In genomic region chr11:10452211-10452767, GRCh38 we compare ENCODE assay signal across 10 cellular contexts. TPM values are rescaled to one million over a fixed set of nuclear protein-coding genes. Genes with fewer than 3 reads are reported as not detected.
A peak's percentile ranks its signal among the peaks of the same experiment; 100 is the strongest.
DNase-seq lines count a peak whose midpoint lies in the region; ATAC-seq, FAIRE-seq and TF ChIP-seq lines count a peak whose summit lies in the region.
"Had no signal": no experiment of that assay in that cellular context is flagged by ENCODE, and none has a peak within 500 bp of the region (broad histone marks: within the 10 kb centered on the region; RNA-seq: fewer than 3 reads in every experiment).

No MANE protein-coding gene starts in this region.

- no peak for ATAC-seq in T-cell (replicated peaks in 1 of 4)
- no peak for ATAC-seq in HG03565 (IDR thresholded peaks at IDR 0.05; ENCODE audit: unreplicated experiment)
- ATAC-seq in HG02973 (IDR thresholded peaks at IDR 0.05; ENCODE audit: unreplicated experiment), result no peak
- ATAC-seq in HG03045 (IDR thresholded peaks at IDR 0.05; ENCODE audit: unreplicated experiment), result no peak

- peaks cover 6 to 14% of the 10 kb centered on the region in 2 donors for H3K4me1 ChIP-seq in small intestine (ENCODE audit: control insufficient read depth in 2 of 2, insufficient read depth in 1 of 2, low read depth in 1 of 2, low read length in 1 of 2)

- H3K27ac Mint-ChIP-seq in T-helper 1 cell treated with Interleukin-12 subunit alpha and Interleukin-12 subunit beta and Interleukin-4 antibody, amounts not matched to agents 30 μg/mL and 1 μg/mL, for 36 hours, result no peak overlapping the region
- H3K27ac Mint-ChIP-seq in T-cell, result peak overlapping the region; percentile 93 to 95

- peaks cover 56% of the 10 kb centered on the region for H3K4me1 Mint-ChIP-seq in T-helper 1 cell treated with Interleukin-12 subunit alpha and Interleukin-12 subunit beta and Interleukin-4 antibody, amounts not matched to agents 30 μg/mL and 1 μg/mL, for 36 hours (ENCODE audit: low read depth)
- H3K4me1 Mint-ChIP-seq in T-cell, result peaks cover 65 to 73% (median 71%) of the 10 kb centered on the region in 3 donors

- no peaks in the 10 kb centered on the region for H3K9me3 Mint-ChIP-seq in T-helper 1 cell treated with Interleukin-12 subunit alpha and Interleukin-12 subunit beta and Interleukin-4 antibody, amounts not matched to agents 30 μg/mL and 1 μg/mL, for 36 hours
- H3K9me3 Mint-ChIP-seq in T-cell, result no peaks in the 10 kb centered on the region

- CTCF ChIA-PET in T-cell (lab: Charles Lee), result interaction anchor here (0.6 to 2.1 kb wide), 9 partner anchors 11 to 357 kb away, joined by 3 to 6 read pairs (median 3); no protein-coding TSS in a partner anchor

- H3K27me3 Mint-ChIP-seq in T-helper 1 cell treated with Interleukin-12 subunit alpha and Interleukin-12 subunit beta and Interleukin-4 antibody, amounts not matched to agents 30 μg/mL and 1 μg/mL, for 36 hours (ENCODE audit: low read depth), result peaks cover 30% of the 10 kb centered on the region
- H3K27me3 Mint-ChIP-seq in T-cell, result no peaks in the 10 kb centered on the region

- no peak for FAIRE-seq in small intestine (lab: Jason Lieb, UNC)

- whole genome bisulfite sequencing in small intestine, 3 donors, result 53 to 75% (median 65%) methylated on average over 3 of the region's 3 CpGs

- no peak overlapping the region for H3K4me3 ChIP-seq in foreskin fibroblast (ENCODE audit: low read depth in 1 of 2, low read length in 2 of 2)
- H3K4me3 ChIP-seq in small intestine (ENCODE audit: low read depth in 1 of 2, low read length in 2 of 2), result no peak overlapping the region
- H3K4me3 ChIP-seq: left ventricle myocardium inferior had no signal

- no peak for DNase-seq in T-helper 1 cell
- no peak for DNase-seq in T-cell
- peak; percentile 39 for DNase-seq in foreskin fibroblast
- peak; percentile 25 for DNase-seq in small intestine
- DNase-seq: esophagus squamous epithelium, left ventricle myocardium inferior had no signal

- no peaks in the 10 kb centered on the region for H3K36me3 ChIP-seq in small intestine (ENCODE audit: control insufficient read depth in 2 of 2, insufficient read depth in 2 of 2, low read length in 2 of 2)
- H3K36me3 ChIP-seq: esophagus squamous epithelium, left ventricle myocardium inferior had no signal

- H3K4me3 Mint-ChIP-seq in T-helper 1 cell treated with Interleukin-12 subunit alpha and Interleukin-12 subunit beta and Interleukin-4 antibody, amounts not matched to agents 30 μg/mL and 1 μg/mL, for 36 hours, result peak overlapping the region; percentile 82
- peak overlapping the region; percentile 80 to 93 (median 91) for H3K4me3 Mint-ChIP-seq in T-cell

- H3K27me3 ChIP-seq in small intestine (ENCODE audit: control insufficient read depth in 2 of 2, insufficient read depth in 2 of 2, low read length in 2 of 2), result no peaks in the 10 kb centered on the region

- no peak for TF ChIP-seq CTCF in foreskin fibroblast (IDR thresholded peaks at IDR 0.05; ENCODE audit: low read depth, low read length)

- POLR2A ChIA-PET in T-cell (lab: Charles Lee), result interaction anchor here in 1 of 2 donors (0.7 kb wide), 1 partner anchor 358 kb away, joined by 4 read pairs; no protein-coding TSS in a partner anchor

- H3K36me3 Mint-ChIP-seq in T-helper 1 cell treated with Interleukin-12 subunit alpha and Interleukin-12 subunit beta and Interleukin-4 antibody, amounts not matched to agents 30 μg/mL and 1 μg/mL, for 36 hours (ENCODE audit: low read depth), result peaks cover 4% of the 10 kb centered on the region
- H3K36me3 Mint-ChIP-seq in T-cell, result no peaks in the 10 kb centered on the region

- H3K9me3 ChIP-seq in small intestine (ENCODE audit: control insufficient read depth, low read depth), result no peaks in the 10 kb centered on the region
- H3K9me3 ChIP-seq: esophagus squamous epithelium, left ventricle myocardium inferior had no signal

- H3K27ac ChIP-seq in small intestine (ENCODE audit: low read depth in 1 of 2, low read length in 1 of 2), result no peak overlapping the region
- H3K27ac ChIP-seq: left ventricle myocardium inferior had no signal

RNA-seq across cellular contexts. Expression of gene AMPD3, which starts 2.8 kb away (rescaled TPM):
- total RNA-seq in T-cell, result 10 to 100 TPM; 21.1 to 40.0 (median 26.0) TPM
- 1 to 10 TPM; 2.7 to 5.1 (median 4.0) TPM for polyA plus RNA-seq in small intestine

Comparison
In these comparisons a context has a peak if more than half of its experiments do, and no peak if none do; other contexts are left out.
1. DNase-seq: peak in foreskin fibroblast (2 of 2) and small intestine (single experiment); none in T-helper 1 cell (0 of 5) and T-cell (0 of 34).